ENCODE assay signal across 28 cellular contexts in the genomic region with DNA sequence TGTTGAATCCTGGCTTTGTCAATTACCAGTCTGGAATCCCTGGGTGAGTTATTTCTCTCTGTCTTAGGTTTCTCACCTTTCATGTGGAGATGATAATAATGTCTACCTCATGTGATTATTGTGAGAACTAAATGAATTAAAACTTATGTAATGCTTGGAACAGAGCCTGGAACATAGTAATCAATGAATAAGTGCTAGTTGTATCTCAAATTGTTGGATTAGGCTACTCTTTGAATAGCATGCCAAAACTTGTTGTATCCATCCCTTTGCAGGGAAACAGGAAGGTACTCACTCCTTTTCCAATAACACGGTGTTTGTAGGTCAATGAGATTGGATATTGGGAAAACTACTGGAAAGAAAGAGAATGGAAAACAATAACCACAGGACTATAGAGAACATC.
"Had no signal": no experiment of that assay in that cellular context is flagged by ENCODE, and none has a peak within 500 bp of the region (broad histone marks: within the 10 kb centered on the region; RNA-seq: fewer than 3 reads in every experiment).

No MANE protein-coding gene starts in this region.

- H3K4me1 ChIP-seq: stomach, suprapubic skin, testis, thyroid gland, tibial artery, tibial nerve, transverse colon, upper lobe of left lung, upper lobe of right lung, uterus, vagina had no signal

- ATAC-seq: stimulated activated effector memory CD8-positive, alpha-beta T cell treated with anti-CD3 and anti-CD28 coated beads, Interleukin-12 subunit alpha, Interleukin-12 subunit beta, amount 100 ng/mL, for 72 hours; stimulated activated memory B cell treated with anti-CD40 and anti-IgM and Interleukin-4, amounts not matched to agents 10 μg/mL and 1 μg/mL and 100 μg/mL, for 72 hours; stimulated activated naive B cell treated with anti-CD40 and anti-IgM and Interleukin-4, amounts not matched to agents 10 μg/mL and 1 μg/mL and 100 μg/mL, for 72 hours; stimulated activated naive CD8-positive, alpha-beta T cell treated with anti-CD3 and anti-CD28 coated beads, Interleukin-15, amount 100 ng/mL, for 72 hours; stimulated activated naive CD8-positive, alpha-beta T cell treated with anti-CD3 and anti-CD28 coated beads, Interleukin-15, Interleukin-2, amounts not matched to agents 100 U/mL and 50 U/mL, for 24 hours; upper lobe of right lung had no signal

- H3K4me3 ChIP-seq: stomach, suprapubic skin, testis, thoracic aorta, thyroid gland, tibial artery, tibial nerve, transverse colon, upper lobe of left lung, upper lobe of right lung, uterus, vagina had no signal

- H3K27ac Mint-ChIP-seq: stimulated activated effector memory CD8-positive, alpha-beta T cell treated with anti-CD3 and anti-CD28 coated beads, Interleukin-12 subunit alpha, Interleukin-12 subunit beta, amount 100 ng/mL, for 72 hours; stimulated activated memory B cell treated with anti-CD40 and anti-IgM and Interleukin-4, amounts not matched to agents 10 μg/mL and 1 μg/mL and 100 μg/mL, for 72 hours; stimulated activated naive B cell treated with anti-CD40 and anti-IgM and Interleukin-4, amounts not matched to agents 10 μg/mL and 1 μg/mL and 100 μg/mL, for 72 hours; stimulated activated naive CD8-positive, alpha-beta T cell treated with anti-CD3 and anti-CD28 coated beads, Interleukin-15, amount 100 ng/mL, for 72 hours; stimulated activated naive CD8-positive, alpha-beta T cell treated with anti-CD3 and anti-CD28 coated beads, Interleukin-15, Interleukin-2, amounts not matched to agents 100 ng/mL and 50 ng/mL, for 24 hours; type B pancreatic cell had no signal

- H3K27me3 ChIP-seq: stomach, suprapubic skin, testis, thyroid gland, tibial artery, tibial nerve, transverse colon, upper lobe of left lung, upper lobe of right lung, uterus, vagina had no signal

- DNase-seq: stimulated activated CD4-positive, alpha-beta T cell treated with anti-CD3 and anti-CD28 coated beads, Interleukin-2, amount 100 ng/mL, for 48 hours; stimulated activated CD4-positive, alpha-beta T cell treated with anti-CD3 and anti-CD28 coated beads, Interleukin-4, amount 100 ng/mL, for 1 hour; stimulated activated CD4-positive, alpha-beta T cell treated with anti-CD3 and anti-CD28 coated beads, Interleukin-4, amount 100 ng/mL, for 24 hours; stimulated activated CD4-positive, alpha-beta T cell treated with anti-CD3 and anti-CD28 coated beads, Interleukin-4, amount 100 ng/mL, for 4 hours; stimulated activated CD8-positive, alpha-beta memory T cell treated with anti-CD3 and anti-CD28 coated beads, Interleukin-4, amount 100 ng/mL, for 48 hours; stimulated activated naive B cell treated with anti-CD40 and anti-IgM and Interleukin-4, amounts not matched to agents 10 μg/mL and 1 μg/mL and 100 μg/mL, for 72 hours; stimulated activated naive CD4-positive, alpha-beta T cell; stimulated activated naive CD4-positive, alpha-beta T cell treated with Interleukin-2 at 50 U/mL for 16 hours; stimulated activated naive CD8-positive, alpha-beta T cell treated with anti-CD3 and anti-CD28 coated beads, Interleukin-15, amount 100 ng/mL, for 72 hours; stimulated activated naive CD8-positive, alpha-beta T cell treated with anti-CD3 and anti-CD28 coated beads, Interleukin-15, Interleukin-2, amounts not matched to agents 100 U/mL and 50 U/mL, for 24 hours; stomach; substantia nigra; testis; thyroid gland; tibial artery; transverse colon; upper lobe of left lung; upper lobe of right lung; uterus had no signal

- H3K27ac ChIP-seq: stomach, suprapubic skin, testis, thoracic aorta, thyroid gland, tibial artery, tibial nerve, transverse colon, upper lobe of left lung, upper lobe of right lung, uterus, vagina had no signal

- H3K36me3 Mint-ChIP-seq: stimulated activated effector memory CD8-positive, alpha-beta T cell treated with anti-CD3 and anti-CD28 coated beads, Interleukin-12 subunit alpha, Interleukin-12 subunit beta, amount 100 ng/mL, for 72 hours; type B pancreatic cell had no signal

- H3K4me3 Mint-ChIP-seq: stimulated activated effector memory CD8-positive, alpha-beta T cell treated with anti-CD3 and anti-CD28 coated beads, Interleukin-12 subunit alpha, Interleukin-12 subunit beta, amount 100 ng/mL, for 72 hours; stimulated activated memory B cell treated with anti-CD40 and anti-IgM and Interleukin-4, amounts not matched to agents 10 μg/mL and 1 μg/mL and 100 μg/mL, for 72 hours; stimulated activated naive B cell treated with anti-CD40 and anti-IgM and Interleukin-4, amounts not matched to agents 10 μg/mL and 1 μg/mL and 100 μg/mL, for 72 hours; stimulated activated naive CD8-positive, alpha-beta T cell treated with anti-CD3 and anti-CD28 coated beads, Interleukin-15, amount 100 ng/mL, for 72 hours; stimulated activated naive CD8-positive, alpha-beta T cell treated with anti-CD3 and anti-CD28 coated beads, Interleukin-15, Interleukin-2, amounts not matched to agents 100 ng/mL and 50 ng/mL, for 24 hours; type B pancreatic cell had no signal

- FAIRE-seq: urothelium cell line had no signal

- H3K36me3 ChIP-seq: stomach, suprapubic skin, thoracic aorta, thyroid gland, tibial artery, tibial nerve, transverse colon, upper lobe of left lung, upper lobe of right lung, uterus, vagina had no signal

- H3K9me3 ChIP-seq: suprapubic skin, testis, thoracic aorta, thyroid gland, tibial artery, tibial nerve, transverse colon, upper lobe of right lung, uterus, vagina had no signal

- H3K4me1 Mint-ChIP-seq: stimulated activated effector memory CD8-positive, alpha-beta T cell treated with anti-CD3 and anti-CD28 coated beads, Interleukin-12 subunit alpha, Interleukin-12 subunit beta, amount 100 ng/mL, for 72 hours; stimulated activated memory B cell treated with anti-CD40 and anti-IgM and Interleukin-4, amounts not matched to agents 10 μg/mL and 1 μg/mL and 100 μg/mL, for 72 hours; stimulated activated naive CD8-positive, alpha-beta T cell treated with anti-CD3 and anti-CD28 coated beads, Interleukin-15, amount 100 ng/mL, for 72 hours had no signal

- H3K27me3 Mint-ChIP-seq: stimulated activated memory B cell treated with anti-CD40 and anti-IgM and Interleukin-4, amounts not matched to agents 10 μg/mL and 1 μg/mL and 100 μg/mL, for 72 hours; stimulated activated naive B cell treated with anti-CD40 and anti-IgM and Interleukin-4, amounts not matched to agents 10 μg/mL and 1 μg/mL and 100 μg/mL, for 72 hours; stimulated activated naive CD8-positive, alpha-beta T cell treated with anti-CD3 and anti-CD28 coated beads, Interleukin-15, amount 100 ng/mL, for 72 hours; type B pancreatic cell had no signal
